In the genomic region with DNA sequence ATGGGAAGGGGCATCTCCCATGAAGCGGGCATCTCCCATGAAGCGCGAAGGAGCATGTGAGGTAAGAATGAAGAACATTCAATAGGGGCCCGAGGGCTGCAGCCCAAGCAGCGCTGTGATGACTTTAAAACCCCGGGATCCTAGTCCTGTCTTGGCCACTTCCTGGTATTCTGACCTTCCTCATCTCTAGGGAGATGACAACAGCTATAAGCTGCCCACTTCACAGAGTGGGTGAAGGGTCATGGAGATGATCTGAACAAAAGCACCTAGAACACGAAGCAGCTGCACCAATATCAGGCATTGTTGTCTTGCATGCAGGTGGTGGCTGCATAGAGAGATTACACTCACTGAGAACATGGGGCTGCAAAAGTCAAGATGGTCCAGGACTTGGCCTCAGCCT, we compare ENCODE assay signal across 22 cellular contexts.
A peak's percentile ranks its signal among the peaks of the same experiment; 100 is the strongest.
DNase-seq lines count a peak whose midpoint lies in the region; ATAC-seq, FAIRE-seq and TF ChIP-seq lines count a peak whose summit lies in the region.
"Had no signal": no experiment of that assay in that cellular context is flagged by ENCODE, and none has a peak within 500 bp of the region (broad histone marks: within the 10 kb centered on the region; RNA-seq: fewer than 3 reads in every experiment).

No MANE protein-coding gene starts in this region.

- peak; percentile 37 for DNase-seq in NCI-H2107 treated with DMSO at 0.1 percent for 48 hours (lab: John Stamatoyannopoulos, UW; ENCODE audit: unreplicated experiment)
- no peak for DNase-seq in NCI-H2107 (lab: John Stamatoyannopoulos, UW)
- DNase-seq in DMS153 treated with DMSO at 0.1 percent for 48 hours (lab: John Stamatoyannopoulos, UW; ENCODE audit: unreplicated experiment), result peak; percentile 30
- peak; percentile 44 for DNase-seq in NCI-H345 treated with DMSO at 0.1 percent for 48 hours (lab: John Stamatoyannopoulos, UW; ENCODE audit: unreplicated experiment)
- no peak for DNase-seq in memory B cell (ENCODE audit: low spot score in 2 of 2)
- DNase-seq in breast epithelium (ENCODE audit: low spot score in 2 of 2), result no peak
- DNase-seq in RCC 7860 (ENCODE audit: low spot score), result no peak
- DNase-seq in NCI-H2171 (lab: John Stamatoyannopoulos, UW), result no peak
- DNase-seq: CD4-positive, alpha-beta memory T cell; GF-D8; Kasumi-1; NCI-H1105; NCI-H2081; NCI-H524 treated with DMSO at 0.1 percent for 48 hours; OCI-M1; RPMI8226; SW 1271 had no signal

- H3K27ac ChIP-seq in breast epithelium, result no peak overlapping the region

- no peaks in the 10 kb centered on the region for H3K9me3 Mint-ChIP-seq in memory B cell
- H3K9me3 Mint-ChIP-seq: CD4-positive, alpha-beta memory T cell; IgD-negative memory B cell had no signal

- no peak overlapping the region for H3K4me3 Mint-ChIP-seq in memory B cell
- H3K4me3 Mint-ChIP-seq: CD4-positive, alpha-beta memory T cell; IgD-negative memory B cell had no signal

- H3K27me3 ChIP-seq in breast epithelium, result no peaks in the 10 kb centered on the region

- intact Hi-C loops in breast epithelium (cut with DNase I; ENCODE audit: low total_unique reads), result no loop called here

- H3K27me3 Mint-ChIP-seq in memory B cell, result peaks cover 11% of the 10 kb centered on the region

- no peak for FAIRE-seq in RCC 7860 (lab: Jason Lieb, UNC)
- FAIRE-seq: D721Med, GM12891, GM18507 had no signal

- H3K36me3 ChIP-seq in breast epithelium, result no peaks in the 10 kb centered on the region
- H3K36me3 ChIP-seq: HAP-1 had no signal

- H3K9me3 ChIP-seq in breast epithelium, result no peaks in the 10 kb centered on the region
- H3K9me3 ChIP-seq: HAP-1 had no signal

- TF ChIP-seq POLR2A in breast epithelium (IDR thresholded peaks at IDR 0.05), result no peak

- H3K4me1 Mint-ChIP-seq in memory B cell, result peaks cover 3% of the 10 kb centered on the region

- H3K4me3 ChIP-seq in breast epithelium, result no peak overlapping the region
- H3K4me3 ChIP-seq: HAP-1 had no signal

- no peak for ATAC-seq in memory B cell (ENCODE audit: low read depth)

- H3K27ac Mint-ChIP-seq in memory B cell, result peak overlapping the region; percentile 60
- H3K27ac Mint-ChIP-seq: IgD-negative memory B cell had no signal

- no peaks in the 10 kb centered on the region for H3K36me3 Mint-ChIP-seq in memory B cell
- H3K36me3 Mint-ChIP-seq: CD4-positive, alpha-beta memory T cell; IgD-negative memory B cell had no signal

- H3K4me1 ChIP-seq in breast epithelium, result no peaks in the 10 kb centered on the region
- H3K4me1 ChIP-seq: HAP-1 had no signal

- no peak for TF ChIP-seq CTCF in breast epithelium (IDR thresholded peaks at IDR 0.05)

Comparison
In these comparisons a context has a peak if more than half of its experiments do, and no peak if none do; other contexts are left out.
1. DNase-seq: peak in NCI-H2107 treated with DMSO at 0.1 percent for 48 hours (single experiment), DMS153 treated with DMSO at 0.1 percent for 48 hours (single experiment) and NCI-H345 treated with DMSO at 0.1 percent for 48 hours (single experiment); none in NCI-H2107 (single experiment), memory B cell (0 of 2), breast epithelium (0 of 2), RCC 7860 (single experiment) and NCI-H2171 (single experiment).